9 cellular contexts compared by ENCODE assay signal in genomic region chr20:23200914-23201313, GRCh38.
DNase-seq lines count a peak whose midpoint lies in the region; ATAC-seq and TF ChIP-seq lines count a peak whose summit lies in the region.
"Had no signal": no experiment of that assay in that cellular context is flagged by ENCODE, and none has a peak within 500 bp of the region (broad histone marks: within the 10 kb centered on the region; RNA-seq: fewer than 3 reads in every experiment).

No MANE protein-coding gene starts in this region.

- no peaks in the 10 kb centered on the region for H3K9me3 Mint-ChIP-seq in stimulated activated naive CD8-positive, alpha-beta T cell treated with anti-CD3 and anti-CD28 coated beads, Interleukin-15, amount 100 ng/mL, for 72 hours

- intact Hi-C loops in posterior vena cava (cut with DNase I), result no loop called here

- 0 out of 2 replicates have a peak, but pooled peaks have one; percentile 6 for TF ChIP-seq CTCF in WI38 (IDR thresholded peaks at IDR 0.05; ENCODE audit: low read depth, low read length)
- TF ChIP-seq CTCF in kidney epithelial cell (IDR thresholded peaks at IDR 0.05; ENCODE audit: insufficient read depth, low read length, poor library complexity, severe bottlenecking), result peak; percentile 48

- H3K27ac Mint-ChIP-seq in stimulated activated naive CD8-positive, alpha-beta T cell treated with anti-CD3 and anti-CD28 coated beads, Interleukin-15, amount 100 ng/mL, for 72 hours, result no peak overlapping the region

- H3K27me3 Mint-ChIP-seq in stimulated activated naive CD8-positive, alpha-beta T cell treated with anti-CD3 and anti-CD28 coated beads, Interleukin-15, amount 100 ng/mL, for 72 hours, result peaks cover 15% of the 10 kb centered on the region

- no peaks in the 10 kb centered on the region for H3K36me3 ChIP-seq in kidney epithelial cell (ENCODE audit: control insufficient read depth, insufficient read depth, low read length)

- no peak overlapping the region for H3K4me3 Mint-ChIP-seq in stimulated activated naive CD8-positive, alpha-beta T cell treated with anti-CD3 and anti-CD28 coated beads, Interleukin-15, amount 100 ng/mL, for 72 hours

- H3K4me1 Mint-ChIP-seq in stimulated activated naive CD8-positive, alpha-beta T cell treated with anti-CD3 and anti-CD28 coated beads, Interleukin-15, amount 100 ng/mL, for 72 hours, result no peaks in the 10 kb centered on the region

- no peak overlapping the region for H3K4me3 ChIP-seq in WI38 (ENCODE audit: low read depth, low read length)
- H3K4me3 ChIP-seq in kidney epithelial cell (ENCODE audit: low read depth, low read length), result no peak overlapping the region

- H3K27me3 ChIP-seq in kidney epithelial cell (ENCODE audit: control insufficient read depth, insufficient read depth, low read length), result peaks cover 2% of the 10 kb centered on the region

- ATAC-seq in HG02885 (IDR thresholded peaks at IDR 0.05; ENCODE audit: poor library complexity, unreplicated experiment), result peak; percentile 43
- ATAC-seq in stimulated activated naive CD8-positive, alpha-beta T cell treated with anti-CD3 and anti-CD28 coated beads, Interleukin-15, amount 100 ng/mL, for 72 hours, result no peak

- peak; percentile 73 for DNase-seq in COR-L47 (lab: John Stamatoyannopoulos, UW)
- DNase-seq in kidney epithelial cell (ENCODE audit: low read depth), result no peak
- DNase-seq in stimulated activated naive CD8-positive, alpha-beta T cell treated with anti-CD3 and anti-CD28 coated beads, Interleukin-15, amount 100 ng/mL, for 72 hours, result no peak
- no peak for DNase-seq in posterior vena cava (ENCODE audit: low spot score)
- DNase-seq in SKM-1 treated with dmso at 0.1 percent for 144 hours (lab: John Stamatoyannopoulos, UW; ENCODE audit: unreplicated experiment), result no peak
- DNase-seq in SKM-1 (lab: John Stamatoyannopoulos, UW; ENCODE audit: unreplicated experiment), result no peak
- DNase-seq: activated effector memory CD4-positive, alpha-beta T cell treated with anti-CD3 and anti-CD28 coated beads, Interleukin-2, amount 50 U/mL, for 16 hours had no signal
